In the genomic region with DNA sequence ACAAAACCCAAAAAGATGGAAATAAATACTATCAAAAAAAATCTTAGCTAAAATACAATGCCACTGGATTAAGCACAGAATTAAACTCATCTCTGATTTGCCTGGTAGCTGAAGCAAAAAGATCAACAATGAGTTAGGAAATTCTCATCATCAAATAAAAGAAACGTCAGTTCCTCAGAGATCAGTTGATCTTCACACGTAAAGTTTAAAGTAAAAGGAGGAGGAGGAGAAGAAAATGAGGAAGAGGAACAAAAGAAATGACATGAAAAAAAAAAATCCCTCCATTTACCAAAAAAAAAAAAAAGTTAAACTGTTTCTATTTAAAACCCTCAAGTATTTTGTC, we compare ENCODE assay signal across 9 cellular contexts. TPM values are rescaled to one million over a fixed set of nuclear protein-coding genes. Genes with fewer than 3 reads are reported as not detected.
DNase-seq lines count a peak whose midpoint lies in the region; ATAC-seq and TF ChIP-seq lines count a peak whose summit lies in the region.
"Had no signal": no experiment of that assay in that cellular context is flagged by ENCODE, and none has a peak within 500 bp of the region (broad histone marks: within the 10 kb centered on the region; RNA-seq: fewer than 3 reads in every experiment).

No MANE protein-coding gene starts in this region.

- no peak overlapping the region for H4K8ac ChIP-seq in neuronal stem cell (ENCODE audit: low read depth, low read length)

- H3K4me3 Mint-ChIP-seq in CD8-positive, alpha-beta memory T cell, result peak overlapping the region in 6 of 7 donors; percentile 39 to 70 (median 58)

- no peak for ATAC-seq in GM19351 (IDR thresholded peaks at IDR 0.05; ENCODE audit: unreplicated experiment)
- no peak for ATAC-seq in HG03469 (IDR thresholded peaks at IDR 0.05; ENCODE audit: unreplicated experiment)
- no peak for ATAC-seq in GM18511 (IDR thresholded peaks at IDR 0.05; ENCODE audit: unreplicated experiment)

- no peak overlapping the region for H3K18ac ChIP-seq in neuronal stem cell (ENCODE audit: low read length)

- intact Hi-C loops in lower leg skin (cut with DNase I; ENCODE audit: low total_unique reads), result no loop called here

- H3K9me2 ChIP-seq in Loucy (replicated peaks; ENCODE audit: low read depth, low read length), result no peaks in the 10 kb centered on the region

- no peak overlapping the region for H3K23ac ChIP-seq in neuronal stem cell (ENCODE audit: low read depth, low read length, poor library complexity)

- no peaks in the 10 kb centered on the region for H3F3A ChIP-seq in Loucy (ENCODE audit: low read depth)

- H3K27ac Mint-ChIP-seq in CD8-positive, alpha-beta memory T cell, result peak overlapping the region; percentile 51 to 95 (median 79)

- no peak for DNase-seq in CD8-positive, alpha-beta memory T cell
- DNase-seq in neuronal stem cell (ENCODE audit: low spot score), result no peak
- no peak for DNase-seq in lower leg skin (ENCODE audit: low spot score in 2 of 2)
- DNase-seq: NCI-H1048 had no signal

- TF ChIP-seq CTCF in Loucy (conservative IDR thresholded peaks at IDR 0.05; ENCODE audit: low read length) (no peak), lower leg skin (IDR thresholded peaks at IDR 0.05) (no peak)

- peak overlapping the region; percentile 84 for H3K4me2 ChIP-seq in Loucy (ENCODE audit: low read depth, low read length, poor library complexity, severe bottlenecking)
- no peak overlapping the region for H3K4me2 ChIP-seq in neuronal stem cell (ENCODE audit: insufficient read depth, low read length, poor library complexity, severe bottlenecking)

- no peaks in the 10 kb centered on the region for H3K27me3 ChIP-seq in CD8-positive, alpha-beta memory T cell (ENCODE audit: insufficient read depth, low read length, poor library complexity, severe bottlenecking)
- H3K27me3 ChIP-seq in Loucy (ENCODE audit: insufficient read depth, low read length, poor library complexity, severe bottlenecking), result no peaks in the 10 kb centered on the region
- H3K27me3 ChIP-seq in duodenal mucosa (ENCODE audit: control insufficient read depth in 1 of 2, insufficient read depth in 2 of 2, low read length in 2 of 2), result no peaks in the 10 kb centered on the region
- H3K27me3 ChIP-seq in neuronal stem cell (ENCODE audit: control insufficient read depth in 3 of 3, insufficient read depth in 3 of 3, low read depth in 1 of 3, low read length in 3 of 3), result no peaks in the 10 kb centered on the region

- no CpG with 5 or more reads among the region's 2 CpGs for WGBS in neuronal stem cell (ENCODE audit: extremely low coverage in 2 of 2, insufficient read length in 2 of 2, insufficient replicate concordance in 1 of 2), 2 donors
- 22 to 48% methylated on average over 2 of the region's 2 CpGs for WGBS in lower leg skin, 2 donors

- H2AFZ ChIP-seq in Loucy (ENCODE audit: low read length), result peak overlapping the region; percentile 74; the same call in 1 of the 2 replicates
- H2AFZ ChIP-seq in neuronal stem cell (ENCODE audit: low read length), result peak overlapping the region; percentile 55

- no peaks in the 10 kb centered on the region for H3K9me3 Mint-ChIP-seq in CD8-positive, alpha-beta memory T cell

- peak overlapping the region; percentile 61 for H3K9ac ChIP-seq in Loucy (ENCODE audit: low read depth, low read length, poor library complexity, severe bottlenecking)
- no peak overlapping the region for H3K9ac ChIP-seq in duodenal mucosa (ENCODE audit: low read depth in 1 of 2, low read length in 2 of 2)
- H3K9ac ChIP-seq in neuronal stem cell (ENCODE audit: low read depth, low read length, poor library complexity), result no peak overlapping the region

- H3K4ac ChIP-seq in neuronal stem cell (ENCODE audit: low read length), result no peak overlapping the region

- H2BK12ac ChIP-seq in neuronal stem cell (ENCODE audit: low read length), result no peak overlapping the region

- H3K9me3 ChIP-seq in CD8-positive, alpha-beta memory T cell (ENCODE audit: low read length), result no peaks in the 10 kb centered on the region
- H3K9me3 ChIP-seq in Loucy (ENCODE audit: insufficient read depth, low read depth, low read length), result no peaks in the 10 kb centered on the region
- H3K9me3 ChIP-seq in duodenal mucosa (ENCODE audit: control insufficient read depth in 1 of 2, low read length in 2 of 2), result no peaks in the 10 kb centered on the region
- no peaks in the 10 kb centered on the region for H3K9me3 ChIP-seq in neuronal stem cell (replicated peaks in 1 of 2; ENCODE audit: control insufficient read depth in 2 of 2, insufficient read depth in 1 of 2, low read depth in 1 of 2, low read length in 2 of 2)

- no peak overlapping the region for H3K27ac ChIP-seq in CD8-positive, alpha-beta memory T cell (ENCODE audit: low read depth, low read length)
- peak overlapping the region; percentile 68 for H3K27ac ChIP-seq in duodenal mucosa (ENCODE audit: low read depth, low read length)
- no peak overlapping the region for H3K27ac ChIP-seq in neuronal stem cell (replicated peaks; ENCODE audit: low read length)

- H3K36me3 ChIP-seq in CD8-positive, alpha-beta memory T cell (ENCODE audit: insufficient read depth, low read length), result no peaks in the 10 kb centered on the region
- H3K36me3 ChIP-seq in Loucy (ENCODE audit: insufficient read depth, low read length) (no peaks in the 10 kb centered on the region), duodenal mucosa (ENCODE audit: control insufficient read depth in 1 of 2, insufficient read depth in 2 of 2, low read length in 2 of 2) (peaks cover 0 to under 1% of the 10 kb centered on the region in 2 donors), neuronal stem cell (replicated peaks in 1 of 2; ENCODE audit: control insufficient read depth in 2 of 2, insufficient read depth in 2 of 2, low read length in 2 of 2) (peaks cover 0 to 46% of the 10 kb centered on the region in 2 donors)

- H2AK5ac ChIP-seq in neuronal stem cell (ENCODE audit: low read depth, low read length), result no peak overlapping the region

- peak overlapping the region; percentile 29 for H3K4me3 ChIP-seq in CD8-positive, alpha-beta memory T cell (ENCODE audit: low read length)
- H3K4me3 ChIP-seq in Loucy (ENCODE audit: low read length, poor library complexity, severe bottlenecking) (peak overlapping the region; percentile 73), duodenal mucosa (ENCODE audit: low read depth in 1 of 2, low read length in 2 of 2) (peak overlapping the region in 1 of 2 donors; percentile 16), neuronal stem cell (ENCODE audit: low read length in 2 of 2) (no peak overlapping the region), lower leg skin (ENCODE audit: low read depth, poor library complexity, severe bottlenecking) (no peak overlapping the region)

- no peaks in the 10 kb centered on the region for H3K36me3 Mint-ChIP-seq in CD8-positive, alpha-beta memory T cell

- H4K20me1 ChIP-seq in Loucy (ENCODE audit: insufficient read depth, low read length, poor library complexity, severe bottlenecking), result no peaks in the 10 kb centered on the region

- peaks cover 3% of the 10 kb centered on the region; the same call in 1 of the 2 replicates for H3K79me2 ChIP-seq in Loucy (ENCODE audit: insufficient read depth, low read length)

- H2BK120ac ChIP-seq in neuronal stem cell (ENCODE audit: low read depth, low read length), result no peak overlapping the region

- POLR2A ChIA-PET in CD8-positive, alpha-beta memory T cell (lab: Charles Lee), result interaction anchor here (0.7 to 2.9 kb wide), 2 partner anchors 22 to 33 kb away, joined by 5 to 26 read pairs; partner anchors contain the start of gene KLF7

- CTCF ChIA-PET in CD8-positive, alpha-beta memory T cell (lab: Charles Lee), result interaction anchor here (0.6 to 2.0 kb wide), 4 partner anchors 20 to 61 kb away, joined by 3 to 8 read pairs (median 3); partner anchors contain the start of gene KLF7

- no peak for TF ChIP-seq POLR2A in lower leg skin (IDR thresholded peaks at IDR 0.05)

- H4K91ac ChIP-seq in neuronal stem cell (ENCODE audit: low read depth, low read length, poor library complexity), result no peak overlapping the region

- no peaks in the 10 kb centered on the region for H3K79me1 ChIP-seq in neuronal stem cell (ENCODE audit: low read depth, low read length)

- H3K4me1 Mint-ChIP-seq in CD8-positive, alpha-beta memory T cell, result peaks cover 32 to 52% (median 42%) of the 10 kb centered on the region in 3 donors

- no peak overlapping the region for H2BK15ac ChIP-seq in neuronal stem cell (ENCODE audit: low read length)

- peaks cover 0 to 5% of the 10 kb centered on the region in 2 donors for H3K27me3 Mint-ChIP-seq in CD8-positive, alpha-beta memory T cell

- H3K14ac ChIP-seq in neuronal stem cell (ENCODE audit: low read length), result no peak overlapping the region

- H2BK5ac ChIP-seq in neuronal stem cell (ENCODE audit: low read length), result no peak overlapping the region

- H3K4me1 ChIP-seq in CD8-positive, alpha-beta memory T cell (ENCODE audit: insufficient read depth, low read length), result peaks cover 44% of the 10 kb centered on the region
- H3K4me1 ChIP-seq in Loucy (ENCODE audit: insufficient read depth, low read length, poor library complexity, severe bottlenecking) (peaks cover 26% of the 10 kb centered on the region), duodenal mucosa (ENCODE audit: control insufficient read depth in 1 of 2, insufficient read depth in 2 of 2, low read length in 2 of 2) (peaks cover 7 to 13% of the 10 kb centered on the region in 2 donors), neuronal stem cell (ENCODE audit: control insufficient read depth in 2 of 2, insufficient read depth in 1 of 2, low read depth in 1 of 2, low read length in 2 of 2) (peaks cover 14 to 31% of the 10 kb centered on the region in 2 donors)

RNA-seq across cellular contexts. Expression of gene KLF7, which starts 22.6 kb away (rescaled TPM):
- total RNA-seq in CD8-positive, alpha-beta memory T cell, result 10 to 100 TPM in 1 of 2 experiments, 1 to 10 TPM in 1; 6.7 to 12.1 TPM
- 6.4 TPM for polyA plus RNA-seq in CD8-positive, alpha-beta memory T cell
- polyA plus RNA-seq in neuronal stem cell (2013, experiment 1 of 2), result 10.9 TPM
- polyA plus RNA-seq in neuronal stem cell (2013, experiment 2 of 2), result 12.5 TPM
- 10 to 100 TPM; 10.7 to 26.4 (median 13.5) TPM for total RNA-seq in lower leg skin

Comparison
In these comparisons a context has a peak if more than half of its experiments do, and no peak if none do; other contexts are left out.
1. H3K4me3 ChIP-seq: peak in CD8-positive, alpha-beta memory T cell (single experiment) and Loucy (single experiment); none in neuronal stem cell (0 of 2) and lower leg skin (single experiment).